3 cellular contexts compared by ENCODE assay signal in the genomic region with DNA sequence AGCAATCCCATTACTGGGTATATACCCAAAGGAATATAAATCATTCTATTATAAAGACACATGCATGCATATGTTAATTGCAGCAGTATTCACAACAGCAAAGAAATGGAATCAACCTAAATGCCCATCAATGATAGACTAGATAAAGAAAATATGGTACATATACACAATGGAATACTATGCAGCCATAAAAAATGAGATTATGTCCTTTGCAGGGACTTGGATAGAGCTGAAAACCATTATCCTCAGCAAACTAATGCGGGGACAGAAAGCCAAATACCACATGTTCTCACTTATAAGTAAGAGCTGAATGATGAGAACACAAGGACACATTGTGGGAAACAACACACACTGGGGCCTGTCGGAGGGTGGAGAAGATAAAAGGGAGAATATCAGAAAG. TPM values are rescaled to one million over a fixed set of nuclear protein-coding genes. Genes with fewer than 3 reads are reported as not detected.
DNase-seq lines count a peak whose midpoint lies in the region; ATAC-seq, FAIRE-seq and TF ChIP-seq lines count a peak whose summit lies in the region.
"Not testable (repeated sequence)": the region's sequence is repeated elsewhere in the genome, so short reads cannot be mapped to it uniquely, and the experiment has no call there.

No MANE protein-coding gene starts in this region.

- not testable (repeated sequence) for H4K20me1 ChIP-seq in K562 (replicated peaks; ENCODE audit: control insufficient read depth, insufficient read depth, low read length)

- DNase-seq in K562 (ENCODE audit: extremely low read depth in 1 of 4, low spot score in 3 of 4) = not testable (repeated sequence)

- H3K79me2 ChIP-seq in K562 (ENCODE audit: control insufficient read depth, insufficient read depth, low read length) = not testable (repeated sequence)

- not testable (repeated sequence) for TF ChIP-seq CTCF in HEK293 (tag by site-specific recombination; IDR thresholded peaks at IDR 0.05); K562 (IDR thresholded peaks at IDR 0.05 in 2 of 3, conservative IDR thresholded peaks at IDR 0.05 in 1 of 3; ENCODE audit: insufficient read depth in 2 of 3, low read depth in 1 of 3, low read length in 3 of 3)

- H3K9me3 ChIP-seq in HEK293 (ENCODE audit: control insufficient read depth, insufficient read depth, low read depth, low read length); K562 (replicated peaks; ENCODE audit: control insufficient read depth, insufficient read depth, low read depth, low read length): not testable (repeated sequence)

- H3K9me1 ChIP-seq in K562 (ENCODE audit: control insufficient read depth, insufficient read depth, low read length) = not testable (repeated sequence)

- H3K27me3 ChIP-seq in K562 (ENCODE audit: control insufficient read depth in 2 of 2, insufficient read depth in 2 of 2, low read length in 2 of 2) = not testable (repeated sequence)

- H3K9ac ChIP-seq in K562 (ENCODE audit: insufficient read depth in 1 of 2, low read depth in 2 of 2, low read length in 2 of 2) = not testable (repeated sequence)

- 30% methylated on average over 2 of the region's 2 CpGs for WGBS in K562 (ENCODE audit: insufficient coverage, low coverage, missing lambda C conversion rate)

- not testable (repeated sequence) for TF ChIP-seq RAD21 in K562 (CRISPR knock-in tag; conservative IDR thresholded peaks at IDR 0.05 in 1 of 2, IDR thresholded peaks at IDR 0.05 in 1 of 2)

- not testable (repeated sequence) for H3K4me2 ChIP-seq in K562 (ENCODE audit: insufficient read depth, low read length)

- not testable (repeated sequence) for H3K27ac ChIP-seq in HEK293 (ENCODE audit: extremely low read depth, low read depth, low read length); K562 (ENCODE audit: extremely low read depth, low read depth, low read length)

- not testable (repeated sequence) for FAIRE-seq in K562 (lab: Jason Lieb, UNC)

- in situ Hi-C loops in K562 (cut with MboI) = not testable (repeated sequence)

- not testable (repeated sequence) for H3K4me3 ChIP-seq in HEK293 (ENCODE audit: low read depth, low read length); K562

- not testable (repeated sequence) for H2AFZ ChIP-seq in K562 (ENCODE audit: low read depth, low read length)

- ATAC-seq in SK-N-SH treated with all-trans-retinoic acid at 6 μM for 48 hours, K562: not testable (repeated sequence)

- TF ChIP-seq POLR2A in K562 (conservative IDR thresholded peaks at IDR 0.05) = not testable (repeated sequence)

- intact Hi-C loops in K562 (cut with micrococcal nuclease) = not testable (repeated sequence)

- not testable (repeated sequence) for BruUV-seq in K562 (replicated peaks; lab: Mats Ljungman, UMichigan)

- H3K36me3 ChIP-seq in HEK293 (ENCODE audit: control insufficient read depth in 2 of 2, insufficient read depth in 1 of 2, low read length in 2 of 2); K562 (ENCODE audit: control insufficient read depth, insufficient read depth, low read length): not testable (repeated sequence)

- POLR2A ChIA-PET in HEK293 (lab: Yijun Ruan, JAX) = not testable (repeated sequence)
- POLR2A ChIA-PET in K562 (lab: Yijun Ruan, JAX) = interaction anchor here (0.6 kb wide), 1 partner anchor 21 kb away, joined by 3 read pairs; the partner anchor contains the start of gene CTBS

- H3K4me1 ChIP-seq in HEK293 (ENCODE audit: control insufficient read depth, insufficient read depth, low read length); K562 (replicated peaks in 1 of 2; ENCODE audit: control insufficient read depth in 2 of 2, insufficient read depth in 2 of 2, low read length in 2 of 2): not testable (repeated sequence)

- TF ChIP-seq EP300 in K562 (IDR thresholded peaks at IDR 0.05; ENCODE audit: low read length) = not testable (repeated sequence)

- CTCF ChIA-PET in HEK293 (lab: Yijun Ruan, JAX); K562 (lab: Yijun Ruan, JAX; ENCODE audit: low intra/inter-chr PET ratio): not testable (repeated sequence)

TF ChIP-seq in HEK293, 187 proteins besides CTCF, POLR2A, EP300 and RAD21:
- peak; percentile 85 for TF ChIP-seq ZNF146 (tag by site-specific recombination; IDR thresholded peaks at IDR 0.05)
- TF ChIP-seq, protein P1, sequence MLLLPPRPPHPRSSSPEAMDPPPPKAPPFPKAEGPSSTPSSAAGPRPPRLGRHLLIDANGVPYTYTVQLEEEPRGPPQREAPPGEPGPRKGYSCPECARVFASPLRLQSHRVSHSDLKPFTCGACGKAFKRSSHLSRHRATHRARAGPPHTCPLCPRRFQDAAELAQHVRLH (tag by site-specific recombination; IDR thresholded peaks at IDR 0.05) = 0 out of 2 replicates have a peak, but pooled peaks have one; percentile 31

TF ChIP-seq in SK-N-SH treated with all-trans-retinoic acid at 6 μM for 48 hours, 23 proteins besides CTCF, POLR2A, EP300 and RAD21:
- peak; percentile 55; the same call in 1 of the 2 replicates for TF ChIP-seq ZNF8 (CRISPR knock-in tag; IDR thresholded peaks at IDR 0.05)
TF ChIP-seq in SK-N-SH treated with all-trans-retinoic acid at 6 μM for 48 hours: peak in this region for 1; not testable (repeated sequence) for 22.

TF ChIP-seq in K562, 482 proteins besides CTCF, POLR2A, EP300 and RAD21:
- TF ChIP-seq ZNF146 (CRISPR knock-in tag; IDR thresholded peaks at IDR 0.05; ENCODE audit: unreplicated experiment) = peak; percentile 83

RNA-seq across cellular contexts. Expression of gene CTBS, which starts 20.7 kb away (rescaled TPM):
- total RNA-seq in K562 (2011; cell fraction: chromatin; rRNA removed; ENCODE audit: low replicate concordance) = 13.7 and 21.8 TPM in 2 replicates
- total RNA-seq in K562 (2011; cell fraction: nucleolus; rRNA removed) = 8.5 and 9.9 TPM in 2 replicates
- 13.1 and 19.8 TPM in 2 replicates for total RNA-seq in K562 (2011; cell fraction: nucleoplasm; rRNA removed)
- 5.8 and 6.5 TPM in 2 replicates for total RNA-seq in K562 (2014; rRNA removed)
- total RNA-seq in K562 (2014; rRNA removed; fragmentation: Illumina TruSeq; extraction: Trizol) = 9.9 and 10.6 TPM in 2 replicates
- total RNA-seq in K562 (2015; rRNA removed; fragmentation: Illumina TruSeq; extraction: Trizol) = 6.9 and 7.2 TPM in 2 replicates
- 10.3 and 12.2 TPM in 2 replicates for total RNA-seq in K562 (2021)
- 19.8 and 20.0 TPM in 2 replicates for polyA plus RNA-seq in K562 (2011; rRNA removed)
- 4.7 and 11.9 TPM in 2 replicates for polyA plus RNA-seq in K562 (2011; cell fraction: cytosol; rRNA removed)
- polyA plus RNA-seq in K562 (2011; cell fraction: nucleus; rRNA removed) = 4.7 and 6.4 TPM in 2 replicates
- 8.7 and 23.3 TPM in 2 replicates for polyA plus RNA-seq in K562 (2012)
- polyA plus RNA-seq in K562 (2014; fragmentation: Illumina TruSeq; extraction: Trizol) = 10.6 and 11.5 TPM in 2 replicates
- polyA plus RNA-seq in K562 (2014; fragmentation: Nextera tagmentation; extraction: Ambion mirVana) = 1 to 10 TPM; 3.0 to 4.7 TPM
- 8.6 and 10.1 TPM in 2 replicates for polyA plus RNA-seq in K562 (2014; rRNA removed)
- 15.5 and 19.3 TPM in 2 replicates for polyA minus RNA-seq in K562 (2011; rRNA and poly(A)+ RNA removed)
- 5.9 and 8.3 TPM in 2 replicates for polyA minus RNA-seq in K562 (2011; cell fraction: cytosol; rRNA and poly(A)+ RNA removed)
- 9.8 and 16.2 TPM in 2 replicates for polyA minus RNA-seq in K562 (2011; cell fraction: nucleus; rRNA and poly(A)+ RNA removed)
